ENCODE assay signal across 8 cellular contexts in the genomic region with DNA sequence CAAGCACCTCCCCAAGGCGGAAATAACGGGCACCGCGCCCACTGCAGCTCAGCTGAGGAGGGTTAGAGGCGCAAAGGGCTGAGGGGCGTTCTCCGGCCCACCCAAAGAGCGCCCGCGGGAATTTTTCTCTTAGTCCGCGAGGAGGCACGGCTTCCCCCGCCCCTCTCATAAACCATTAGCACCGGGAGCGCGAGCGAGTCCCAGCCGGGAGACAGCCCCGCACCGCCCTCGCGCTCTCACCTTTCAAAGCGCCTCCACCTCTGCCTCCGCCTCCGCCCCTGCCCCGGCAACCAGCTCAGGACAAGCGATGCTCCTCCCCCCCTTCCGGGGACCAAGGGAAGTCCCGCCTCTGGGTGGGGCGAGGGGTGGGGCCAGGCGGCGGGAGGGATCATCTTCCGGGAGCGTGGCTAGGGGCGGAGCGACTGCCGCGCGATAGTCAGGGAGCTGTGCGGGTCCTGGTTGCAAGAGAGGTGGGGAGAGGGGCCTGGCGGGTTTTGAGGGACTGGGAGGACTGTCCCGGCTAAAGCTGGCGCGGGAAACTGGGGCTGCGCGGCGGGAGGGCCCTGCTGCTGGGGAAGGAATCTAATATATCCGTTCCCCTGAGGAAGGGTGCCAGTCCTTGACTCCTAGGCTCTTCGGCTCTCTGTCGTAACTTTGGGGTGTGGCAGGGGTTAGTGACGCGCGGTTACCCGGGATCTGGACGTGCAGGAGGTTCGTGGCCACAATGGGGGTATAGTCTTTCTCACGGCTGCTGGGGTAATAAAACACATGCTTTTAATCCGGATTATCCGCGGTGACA. TPM values are rescaled to one million over a fixed set of nuclear protein-coding genes. Genes with fewer than 3 reads are reported as not detected.
DNase-seq lines count a peak whose midpoint lies in the region; ATAC-seq and TF ChIP-seq lines count a peak whose summit lies in the region.

CCDC82 (minus strand) TSS at position 309 of the 799 bp plus-strand sequence. CDS start 5,165 bp downstream, outside the sequence.
JRKL (plus strand) TSS at position 410 of the 799 bp plus-strand sequence. CDS start 637 bp downstream, outside the sequence.

- peaks cover 2% of the 10 kb centered on the region for H3K27me3 Mint-ChIP-seq in glutamatergic neuron (ENCODE audit: unreplicated experiment)

- peak within 1 kb of the TSS; percentile 73 for H3K4me3 ChIP-seq in GM06990 (replicated peaks; ENCODE audit: low read depth, low read length)
- H3K4me3 ChIP-seq in NB4 (ENCODE audit: low read depth, low read length) = peak within 1 kb of the TSS; percentile 79
- H3K4me3 ChIP-seq in osteoblast (ENCODE audit: insufficient read depth, low read length) = peak within 1 kb of the TSS; percentile 93
- H3K4me3 ChIP-seq in testis = peak within 1 kb of the TSS; percentile 90 to 92

- peak within 1 kb of the TSS; percentile 89 for H3K27ac Mint-ChIP-seq in glutamatergic neuron (ENCODE audit: unreplicated experiment)

- DNase-seq in GM06990 (ENCODE audit: extremely low read depth, insufficient read length) (peak; percentile 96), NB4 (ENCODE audit: low read depth) (peak; percentile 98), SK-N-DZ (ENCODE audit: low spot score) (peak; percentile 87), glutamatergic neuron (peak; percentile 99), osteoblast (ENCODE audit: insufficient read length, low spot score, missing footprints) (peak; percentile 96), testis (peak; percentile 97)
- DNase-seq in activated naive CD4-positive, alpha-beta T cell treated with anti-CD3 and anti-CD28 coated beads, Interleukin-2, amount 50 U/mL, for 16 hours = peak; percentile 98

- H3K27ac ChIP-seq in osteoblast (ENCODE audit: low read depth, low read length) (peak within 1 kb of the TSS; percentile 95), testis (peak within 1 kb of the TSS; percentile 83 to 84)

- no peaks in the 10 kb centered on the region for H3K9me3 Mint-ChIP-seq in glutamatergic neuron (ENCODE audit: unreplicated experiment)

- peak within 1 kb of the TSS; percentile 92 for H2AFZ ChIP-seq in osteoblast (ENCODE audit: low read length)

- TF ChIP-seq POLR2A in NB4 (IDR thresholded peaks at IDR 0.05; ENCODE audit: extremely low read depth, insufficient read length) = peak; percentile 95
- TF ChIP-seq POLR2A in testis (IDR thresholded peaks at IDR 0.05) = peak; percentile 68

- H3K36me3 ChIP-seq in GM06990 (ENCODE audit: control insufficient read depth, insufficient read depth, low read length) (no peaks in the 10 kb centered on the region), osteoblast (ENCODE audit: insufficient read depth, low read length) (no peaks in the 10 kb centered on the region), testis (ENCODE audit: low read depth, missing control alignments) (no peaks in the 10 kb centered on the region)

- peak; percentile 91 for ATAC-seq in HG02571 (IDR thresholded peaks at IDR 0.05; ENCODE audit: unreplicated experiment)

- H3K4me1 ChIP-seq in osteoblast (ENCODE audit: insufficient read depth, low read length) = peaks cover 25% of the 10 kb centered on the region
- peaks cover 10% of the 10 kb centered on the region for H3K4me1 ChIP-seq in testis

- H3K27me3 ChIP-seq in GM06990 (replicated peaks; ENCODE audit: control insufficient read depth, insufficient read depth, low read length) = no peaks in the 10 kb centered on the region
- no peaks in the 10 kb centered on the region for H3K27me3 ChIP-seq in osteoblast (ENCODE audit: insufficient read depth, low read length)
- no peaks in the 10 kb centered on the region for H3K27me3 ChIP-seq in testis

- H3K4me1 Mint-ChIP-seq in glutamatergic neuron (ENCODE audit: low read depth, unreplicated experiment) = peaks cover 11% of the 10 kb centered on the region

- no peaks in the 10 kb centered on the region for H4K20me1 ChIP-seq in osteoblast (ENCODE audit: insufficient read depth, low read length)

- H3K9me3 ChIP-seq in osteoblast (ENCODE audit: low read depth, low read length) (no peaks in the 10 kb centered on the region), testis (no peaks in the 10 kb centered on the region)

- 0% methylated on average over 24 to 46 of the region's 61 CpGs for WGBS in testis, 2 donors

- no peak for TF ChIP-seq CTCF in GM06990 (IDR thresholded peaks at IDR 0.05; ENCODE audit: insufficient read depth, low read length, poor library complexity, severe bottlenecking)
- no peak for TF ChIP-seq CTCF in NB4 (IDR thresholded peaks at IDR 0.05; ENCODE audit: low read depth, low read length)
- no peak for TF ChIP-seq CTCF in glutamatergic neuron (IDR thresholded peaks at IDR 0.05; ENCODE audit: partially characterized antibody, unreplicated experiment)
- no peak for TF ChIP-seq CTCF in osteoblast (IDR thresholded peaks at IDR 0.05; ENCODE audit: extremely low read depth, low read depth, low read length)
- TF ChIP-seq CTCF in testis (IDR thresholded peaks at IDR 0.05) = peak in 2 of 3 experiments; percentile 19 to 20

- intact Hi-C loops in testis (cut with DNase I; ENCODE audit: low total_unique reads) = no loop called here

- H3K4me2 ChIP-seq in osteoblast (ENCODE audit: insufficient read depth, low read length) = peak within 1 kb of the TSS; percentile 97

- peak within 1 kb of the TSS; percentile 91 for H3K4me3 Mint-ChIP-seq in glutamatergic neuron (ENCODE audit: unreplicated experiment)

- peaks cover 4% of the 10 kb centered on the region for H3K36me3 Mint-ChIP-seq in glutamatergic neuron (ENCODE audit: unreplicated experiment)

- H3K79me2 ChIP-seq in osteoblast (ENCODE audit: insufficient read depth, low read length) = peaks cover 74% of the 10 kb centered on the region

RNA-seq across cellular contexts. Expression of gene CCDC82, which starts in this region (rescaled TPM):
- 14.0 and 16.4 TPM in 2 replicates for polyA plus RNA-seq in SK-N-DZ (2014; cell fraction: cytosol; rRNA removed)
- 38.6 and 56.4 TPM in 2 replicates for polyA plus RNA-seq in SK-N-DZ (2014; cell fraction: nucleus; rRNA removed)
- 56.3 TPM for total RNA-seq in glutamatergic neuron (ENCODE audit: unreplicated experiment)
- 19.5 and 21.8 TPM in 2 replicates for total RNA-seq in osteoblast
- 10 to 100 TPM; 42.5 to 50.9 TPM for total RNA-seq in testis
- 36.6 TPM for polyA plus RNA-seq in testis (ENCODE audit: insufficient read depth, low read depth, low replicate concordance)

RNA-seq across cellular contexts. Expression of gene JRKL, which starts in this region (rescaled TPM):
- polyA plus RNA-seq in SK-N-DZ (2014; cell fraction: cytosol; rRNA removed) = 2.8 and 3.0 TPM in 2 replicates
- 3.3 and 7.7 TPM in 2 replicates for polyA plus RNA-seq in SK-N-DZ (2014; cell fraction: nucleus; rRNA removed)
- total RNA-seq in glutamatergic neuron (ENCODE audit: unreplicated experiment) (7.8 TPM), osteoblast (8.5 and 9.8 TPM in 2 replicates), testis (1 to 10 TPM; 6.9 to 9.1 TPM)
- 9.7 TPM for polyA plus RNA-seq in testis (ENCODE audit: insufficient read depth, low read depth, low replicate concordance)

Comparison
In these comparisons a context has a peak if more than half of its experiments do, and no peak if none do; other contexts are left out.
1. Peak in every context shown above with its lines: DNase-seq, ATAC-seq, H3K4me3 ChIP-seq and H3K27ac ChIP-seq.
2. CTCF ChIP-seq: peak in testis (2 of 3); none in GM06990 (single experiment), NB4 (single experiment), glutamatergic neuron (single experiment) and osteoblast (single experiment).